8 cellular contexts compared by ENCODE assay signal in the genomic region with DNA sequence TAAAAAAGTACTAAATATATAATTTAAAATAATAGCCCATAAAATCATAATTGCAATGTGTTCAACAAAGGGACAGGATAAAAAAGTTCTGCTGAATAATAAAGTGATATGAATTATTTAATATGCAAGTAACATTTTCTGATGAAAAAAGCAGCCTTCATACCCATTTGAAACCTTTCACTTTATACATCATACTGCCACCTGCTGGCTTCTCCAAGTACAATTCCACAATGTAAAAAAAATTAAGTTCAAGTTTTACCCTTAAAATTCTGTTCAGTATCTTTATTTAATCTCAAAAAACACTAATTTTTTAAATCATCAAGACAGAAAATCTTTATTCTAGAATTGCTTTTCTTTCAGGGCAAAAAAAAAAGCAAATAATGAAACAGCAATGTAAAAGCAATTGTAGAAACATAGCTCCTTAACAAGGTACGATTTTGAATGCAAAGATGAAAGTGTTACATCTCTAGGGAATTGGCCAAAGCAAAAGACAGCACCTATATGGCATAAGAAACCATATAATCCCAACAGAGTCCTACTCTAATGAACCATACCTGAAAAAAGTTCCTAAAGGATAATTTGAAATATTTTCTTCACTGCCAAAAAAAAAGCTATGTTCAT. TPM values are rescaled to one million over a fixed set of nuclear protein-coding genes. Genes with fewer than 3 reads are reported as not detected.
DNase-seq lines count a peak whose midpoint lies in the region; ATAC-seq, FAIRE-seq and TF ChIP-seq lines count a peak whose summit lies in the region.

No MANE protein-coding gene starts in this region.

- H3K9ac ChIP-seq in OCI-LY1 (ENCODE audit: low read length) (no peak overlapping the region), K562 (ENCODE audit: insufficient read depth in 1 of 2, low read depth in 2 of 2, low read length in 2 of 2) (no peak overlapping the region)

- ATAC-seq in K562 = no peak
- peak in 3 of 4 donors; percentile 63 to 66 (median 63) for ATAC-seq in right lobe of liver
- no peak for ATAC-seq in HG03521 (IDR thresholded peaks at IDR 0.05; ENCODE audit: unreplicated experiment)
- no peak for ATAC-seq in HG03280 (IDR thresholded peaks at IDR 0.05; ENCODE audit: unreplicated experiment)

- no peak overlapping the region for H3K27ac ChIP-seq in CD8-positive, alpha-beta memory T cell (ENCODE audit: low read depth, low read length)
- H3K27ac ChIP-seq in OCI-LY1 (ENCODE audit: low read depth, low read length, poor library complexity, severe bottlenecking) = no peak overlapping the region
- no peak overlapping the region for H3K27ac ChIP-seq in K562 (ENCODE audit: extremely low read depth, low read depth, low read length)
- H3K27ac ChIP-seq in right lobe of liver = no peak overlapping the region

- no peaks in the 10 kb centered on the region for H3K9me3 ChIP-seq in CD8-positive, alpha-beta memory T cell (ENCODE audit: low read length)
- H3K9me3 ChIP-seq in OCI-LY1 (ENCODE audit: low read length) (no peaks in the 10 kb centered on the region), K562 (replicated peaks; ENCODE audit: control insufficient read depth, insufficient read depth, low read depth, low read length) (no peaks in the 10 kb centered on the region), right lobe of liver (no peaks in the 10 kb centered on the region)

- TF ChIP-seq CTCF in OCI-LY1 (IDR thresholded peaks at IDR 0.05; ENCODE audit: low read length) (peak; percentile 57), K562 (IDR thresholded peaks at IDR 0.05 in 2 of 3, conservative IDR thresholded peaks at IDR 0.05 in 1 of 3; ENCODE audit: insufficient read depth in 2 of 3, low read depth in 1 of 3, low read length in 3 of 3) (peak in 2 of 3 experiments; percentile 40 to 78; a peak in 3 of 6 replicates), right lobe of liver (IDR thresholded peaks at IDR 0.05) (peak; percentile 60 to 70 (median 68))

- POLR2A ChIA-PET in CD8-positive, alpha-beta memory T cell (lab: Charles Lee) = no interaction called here
- POLR2A ChIA-PET in K562 (lab: Yijun Ruan, JAX) = interaction anchor here (0.6 to 1.6 kb wide), 3 partner anchors 15 to 290 kb away, joined by 3 to 8 read pairs (median 3); partner anchors contain the start of gene MDM1

- in situ Hi-C loops in K562 (cut with MboI) = no loop called here

- TF ChIP-seq POLR2A in H54 (IDR thresholded peaks at IDR 0.05; ENCODE audit: low read depth, low read length) (no peak), K562 (conservative IDR thresholded peaks at IDR 0.05) (no peak), right lobe of liver (IDR thresholded peaks at IDR 0.05) (no peak)

- H3K4me2 ChIP-seq in OCI-LY1 (ENCODE audit: low read length) (no peak overlapping the region), K562 (ENCODE audit: insufficient read depth, low read length) (no peak overlapping the region)

- peaks cover 13% of the 10 kb centered on the region for H3K36me3 ChIP-seq in CD8-positive, alpha-beta memory T cell (ENCODE audit: insufficient read depth, low read length)
- H3K36me3 ChIP-seq in OCI-LY1 (ENCODE audit: insufficient read depth, low read length) (peaks cover 44% of the 10 kb centered on the region), K562 (ENCODE audit: control insufficient read depth, insufficient read depth, low read length) (peaks cover 6% of the 10 kb centered on the region), right lobe of liver (peaks cover 0 to 11% (median 5%) of the 10 kb centered on the region in 4 donors)

- FAIRE-seq in H54 (lab: Jason Lieb, UNC) (peak; percentile 62), K562 (lab: Jason Lieb, UNC) (no peak)

- H3K4me3 ChIP-seq in CD8-positive, alpha-beta memory T cell (ENCODE audit: low read length) = no peak overlapping the region
- no peak overlapping the region for H3K4me3 ChIP-seq in OCI-LY1 (ENCODE audit: low read depth, low read length, poor library complexity, severe bottlenecking)
- no peak overlapping the region for H3K4me3 ChIP-seq in K562
- H3K4me3 ChIP-seq in right lobe of liver = no peak overlapping the region

- TF ChIP-seq EP300 in K562 (IDR thresholded peaks at IDR 0.05; ENCODE audit: low read length) = no peak

- H3K4me1 Mint-ChIP-seq in CD8-positive, alpha-beta memory T cell = no peaks in the 10 kb centered on the region

- BruUV-seq in K562 (replicated peaks; lab: Mats Ljungman, UMichigan) = no TSS peak

- peaks cover 5 to 31% (median 17%) of the 10 kb centered on the region in 3 donors for H3K36me3 Mint-ChIP-seq in CD8-positive, alpha-beta memory T cell

- no peaks in the 10 kb centered on the region for H3F3A ChIP-seq in OCI-LY1 (ENCODE audit: insufficient read depth, low read length)

- no peaks in the 10 kb centered on the region for H3K4me1 ChIP-seq in CD8-positive, alpha-beta memory T cell (ENCODE audit: insufficient read depth, low read length)
- H3K4me1 ChIP-seq in OCI-LY1 (ENCODE audit: insufficient read depth, low read length, severe bottlenecking) = no peaks in the 10 kb centered on the region
- H3K4me1 ChIP-seq in K562 (replicated peaks in 1 of 2; ENCODE audit: control insufficient read depth in 2 of 2, insufficient read depth in 2 of 2, low read length in 2 of 2) = peaks cover 0 to 6% of the 10 kb centered on the region in 2 experiments; a peak in 2 of 5 replicates
- no peaks in the 10 kb centered on the region for H3K4me1 ChIP-seq in right lobe of liver

- no peaks in the 10 kb centered on the region for H3K9me1 ChIP-seq in K562 (ENCODE audit: control insufficient read depth, insufficient read depth, low read length)

- no peak overlapping the region for H3K4me3 Mint-ChIP-seq in CD8-positive, alpha-beta memory T cell

- no peaks in the 10 kb centered on the region for H3K27me3 Mint-ChIP-seq in CD8-positive, alpha-beta memory T cell

- peak; percentile 24 to 47 (median 38) for DNase-seq in CD8-positive, alpha-beta memory T cell
- DNase-seq in H54 (ENCODE audit: insufficient read length, low spot score) (no peak), K562 (ENCODE audit: extremely low read depth in 1 of 4, low spot score in 3 of 4) (peak; percentile 20 to 65 (median 26)), right lobe of liver (no peak), stromal cell of bone marrow (ENCODE audit: low read depth) (peak; percentile 44)

- no peaks in the 10 kb centered on the region for H3K27me3 ChIP-seq in CD8-positive, alpha-beta memory T cell (ENCODE audit: insufficient read depth, low read length, poor library complexity, severe bottlenecking)
- H3K27me3 ChIP-seq in OCI-LY1 (ENCODE audit: insufficient read depth, low read length) (no peaks in the 10 kb centered on the region), K562 (ENCODE audit: control insufficient read depth in 2 of 2, insufficient read depth in 2 of 2, low read length in 2 of 2) (no peaks in the 10 kb centered on the region), right lobe of liver (no peaks in the 10 kb centered on the region)

- H4K20me1 ChIP-seq in OCI-LY1 (ENCODE audit: insufficient read depth, low read length) (no peaks in the 10 kb centered on the region), K562 (replicated peaks; ENCODE audit: control insufficient read depth, insufficient read depth, low read length) (no peaks in the 10 kb centered on the region)

- CTCF ChIA-PET in CD8-positive, alpha-beta memory T cell (lab: Charles Lee) = interaction anchor here (1.1 to 3.8 kb wide), 11 partner anchors 9 to 429 kb away, joined by 3 to 38 read pairs (median 5); partner anchors contain the start of genes MDM1 and SLC35E3
- CTCF ChIA-PET in K562 (lab: Yijun Ruan, JAX; ENCODE audit: low intra/inter-chr PET ratio) = interaction anchor here (0.6 to 2.5 kb wide), 6 partner anchors 80 to 276 kb away, joined by 3 to 30 read pairs (median 3); no protein-coding TSS in a partner anchor

- 74% methylated on average over 1 of the region's 1 CpG for WGBS in K562 (ENCODE audit: insufficient coverage, low coverage, missing lambda C conversion rate)
- WGBS in right lobe of liver (ENCODE audit: insufficient coverage, low coverage, low lambda C conversion rate, missing lambda C conversion rate) = 86% methylated on average over 1 of the region's 1 CpG

- H3K27ac Mint-ChIP-seq in CD8-positive, alpha-beta memory T cell = no peak overlapping the region

- intact Hi-C loops in K562 (cut with micrococcal nuclease) = loop anchor here (1.0 to 5.0 kb wide), 3 partner anchors 80 to 277 kb away; no protein-coding TSS in a partner anchor
- intact Hi-C loops in right lobe of liver (cut with DNase I) = loop anchor here in 1 of 2 donors (10.0 kb wide), 1 partner anchor 82 kb away; no protein-coding TSS in a partner anchor

- no peaks in the 10 kb centered on the region for H3K9me2 ChIP-seq in OCI-LY1 (ENCODE audit: low read depth, low read length)

- H3K79me2 ChIP-seq in OCI-LY1 (ENCODE audit: insufficient read depth, low read length) = no peaks in the 10 kb centered on the region
- no peaks in the 10 kb centered on the region for H3K79me2 ChIP-seq in K562 (ENCODE audit: control insufficient read depth, insufficient read depth, low read length)

- TF ChIP-seq RAD21 in K562 (CRISPR knock-in tag; conservative IDR thresholded peaks at IDR 0.05 in 1 of 2, IDR thresholded peaks at IDR 0.05 in 1 of 2) = peak; percentile 81 to 88

- H3K9me3 Mint-ChIP-seq in CD8-positive, alpha-beta memory T cell = no peaks in the 10 kb centered on the region

- H2AFZ ChIP-seq in OCI-LY1 (ENCODE audit: low read length) = no peak overlapping the region
- no peak overlapping the region for H2AFZ ChIP-seq in K562 (ENCODE audit: low read depth, low read length)

TF ChIP-seq in K562, 482 proteins besides CTCF, POLR2A, EP300 and RAD21 (continues in another document):
- no peak for TF ChIP-seq KLF13 (tag; IDR thresholded peaks at IDR 0.05; ENCODE audit: borderline replicate concordance, low read depth)

RNA-seq across cellular contexts. Expression of gene MDM1, which starts 15.0 kb away (rescaled TPM):
- 10 to 100 TPM; 23.6 to 25.3 TPM for total RNA-seq in CD8-positive, alpha-beta memory T cell
- polyA plus RNA-seq in CD8-positive, alpha-beta memory T cell = 15.7 TPM
- 9.7 and 33.5 TPM in 2 replicates for total RNA-seq in K562 (2011; cell fraction: chromatin; rRNA removed; ENCODE audit: low replicate concordance)
- total RNA-seq in K562 (2011; cell fraction: nucleolus; rRNA removed) = 4.5 and 5.0 TPM in 2 replicates
- 16.9 and 28.1 TPM in 2 replicates for total RNA-seq in K562 (2011; cell fraction: nucleoplasm; rRNA removed)
- total RNA-seq in K562 (2014; rRNA removed) = 8.8 and 10.4 TPM in 2 replicates
- total RNA-seq in K562 (2014; rRNA removed; fragmentation: Illumina TruSeq; extraction: Trizol) = 14.1 and 16.7 TPM in 2 replicates
- total RNA-seq in K562 (2015; rRNA removed; fragmentation: Illumina TruSeq; extraction: Trizol) = 16.4 and 16.8 TPM in 2 replicates
- 9.1 and 11.3 TPM in 2 replicates for total RNA-seq in K562 (2021)
- 11.7 and 16.1 TPM in 2 replicates for polyA plus RNA-seq in K562 (2011; rRNA removed)
- polyA plus RNA-seq in K562 (2011; cell fraction: cytosol; rRNA removed) = 1.5 and 3.5 TPM in 2 replicates
- 21.2 and 29.7 TPM in 2 replicates for polyA plus RNA-seq in K562 (2011; cell fraction: nucleus; rRNA removed)
- polyA plus RNA-seq in K562 (2012) = 8.0 and 8.2 TPM in 2 replicates
- 10.2 and 13.1 TPM in 2 replicates for polyA plus RNA-seq in K562 (2014; fragmentation: Illumina TruSeq; extraction: Trizol)
- 10 to 100 TPM in 1 of 2 experiments, 1 to 10 TPM in 1; 7.5 to 12.8 TPM for polyA plus RNA-seq in K562 (2014; fragmentation: Nextera tagmentation; extraction: Ambion mirVana)
- 13.8 and 15.5 TPM in 2 replicates for polyA plus RNA-seq in K562 (2014; rRNA removed)
- 9.9 and 14.2 TPM in 2 replicates for polyA minus RNA-seq in K562 (2011; rRNA and poly(A)+ RNA removed)
- polyA minus RNA-seq in K562 (2011; cell fraction: cytosol; rRNA and poly(A)+ RNA removed) = 1.9 and 5.3 TPM in 2 replicates
- polyA minus RNA-seq in K562 (2011; cell fraction: nucleus; rRNA and poly(A)+ RNA removed) = 20.6 and 41.8 TPM in 2 replicates
- total RNA-seq in right lobe of liver = 1 to 10 TPM; 2.9 to 6.6 (median 4.1) TPM

Comparison
In these comparisons a context has a peak if more than half of its experiments do, and no peak if none do; other contexts are left out.
1. DNase-seq: peak in CD8-positive, alpha-beta memory T cell (5 of 5), K562 (4 of 4) and stromal cell of bone marrow (single experiment); none in H54 (single experiment) and right lobe of liver (0 of 3).
2. ATAC-seq: peak in right lobe of liver (3 of 4); none in K562 (single experiment), HG03521 (single experiment) and HG03280 (single experiment).
3. Peak in every context shown above with its lines, with median percentiles within 50 percentile points of each other: CTCF ChIP-seq.